ENCODE assay signal across 1 cellular context in the genomic region with DNA sequence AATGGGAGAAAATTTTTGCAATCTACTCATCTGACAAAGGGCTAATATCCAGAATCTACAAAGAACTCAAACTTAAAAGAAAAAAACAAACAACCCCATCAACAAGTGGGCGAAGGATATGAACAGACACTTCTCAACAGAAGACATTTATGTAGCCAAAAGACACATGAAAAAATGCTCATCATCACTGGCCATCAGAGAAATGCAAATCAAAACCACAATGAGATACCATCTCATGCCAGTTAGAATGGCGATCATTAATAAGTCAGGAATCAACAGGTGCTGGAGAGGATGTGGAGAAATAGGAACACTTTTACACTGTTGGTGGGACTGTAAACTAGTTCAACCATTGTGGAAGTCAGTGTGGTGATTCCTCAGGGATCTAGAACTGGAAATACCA.
TF ChIP-seq lines count a peak whose summit lies in the region.
"Not testable (repeated sequence)": the region's sequence is repeated elsewhere in the genome, so short reads cannot be mapped to it uniquely, and the experiment has no call there.

No MANE protein-coding gene starts in this region.

- TF ChIP-seq CTCF in HEK293 (tag by site-specific recombination; IDR thresholded peaks at IDR 0.05), result not testable (repeated sequence)

- POLR2A ChIA-PET in HEK293 (lab: Yijun Ruan, JAX), result not testable (repeated sequence)

- CTCF ChIA-PET in HEK293 (lab: Yijun Ruan, JAX), result not testable (repeated sequence)

- H3K4me3 ChIP-seq in HEK293 (ENCODE audit: low read depth, low read length), result not testable (repeated sequence)

- H3K27ac ChIP-seq in HEK293 (ENCODE audit: extremely low read depth, low read depth, low read length), result not testable (repeated sequence)

- not testable (repeated sequence) for H3K36me3 ChIP-seq in HEK293 (ENCODE audit: control insufficient read depth in 2 of 2, insufficient read depth in 1 of 2, low read length in 2 of 2)

- not testable (repeated sequence) for H3K4me1 ChIP-seq in HEK293 (ENCODE audit: control insufficient read depth, insufficient read depth, low read length)

- not testable (repeated sequence) for H3K9me3 ChIP-seq in HEK293 (ENCODE audit: control insufficient read depth, insufficient read depth, low read depth, low read length)

TF ChIP-seq in HEK293, 187 proteins besides CTCF, POLR2A, EP300 and RAD21:
- peak; percentile 86 for TF ChIP-seq SCRT2 (tag by site-specific recombination; IDR thresholded peaks at IDR 0.05)
- TF ChIP-seq SCRT1 (tag by site-specific recombination; IDR thresholded peaks at IDR 0.05; ENCODE audit: borderline replicate concordance), result peak; percentile 84; the same call in 1 of the 2 replicates
